15 cellular contexts compared by ENCODE assay signal in the genomic region with DNA sequence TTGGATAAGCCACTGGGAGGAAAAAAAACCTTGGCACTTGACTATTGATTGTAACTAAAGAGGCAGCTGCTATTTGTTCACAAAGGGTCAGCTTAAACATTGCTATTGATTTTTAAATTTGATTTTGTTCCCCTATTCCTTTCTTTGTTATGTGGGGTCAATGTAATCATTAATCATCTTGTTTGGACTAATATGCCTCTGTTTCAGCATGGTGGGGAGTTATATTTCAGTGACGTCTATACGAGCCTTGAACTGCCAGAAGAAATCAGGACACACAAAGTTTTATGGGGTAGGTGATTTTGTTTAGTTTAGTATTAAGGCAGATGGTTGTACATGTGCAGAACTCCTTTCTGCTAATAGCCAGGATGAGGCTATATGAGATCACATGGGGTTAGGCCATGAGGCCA. TPM values are rescaled to one million over a fixed set of nuclear protein-coding genes. Genes with fewer than 3 reads are reported as not detected.
A peak's percentile ranks its signal among the peaks of the same experiment; 100 is the strongest.
DNase-seq lines count a peak whose midpoint lies in the region; ATAC-seq, FAIRE-seq and TF ChIP-seq lines count a peak whose summit lies in the region.
"Had no signal": no experiment of that assay in that cellular context is flagged by ENCODE, and none has a peak within 500 bp of the region (broad histone marks: within the 10 kb centered on the region; RNA-seq: fewer than 3 reads in every experiment).

No MANE protein-coding gene starts in this region.

- H3K36me3 Mint-ChIP-seq in glutamatergic neuron (ENCODE audit: unreplicated experiment): no peaks in the 10 kb centered on the region

- H3K27me3 Mint-ChIP-seq in glutamatergic neuron (ENCODE audit: unreplicated experiment): no peaks in the 10 kb centered on the region

- ATAC-seq in GM18520 (IDR thresholded peaks at IDR 0.05; ENCODE audit: unreplicated experiment): no peak
- ATAC-seq: A549; CD8-positive, alpha-beta T cell had no signal

- H3K9me3 Mint-ChIP-seq in glutamatergic neuron (ENCODE audit: unreplicated experiment): no peaks in the 10 kb centered on the region
- H3K9me3 Mint-ChIP-seq: CD14-positive monocyte; CD8-positive, alpha-beta T cell had no signal

- no peak overlapping the region for H2AFZ ChIP-seq in osteoblast (ENCODE audit: low read length)

- H4K20me1 ChIP-seq in osteoblast (ENCODE audit: insufficient read depth, low read length): no peaks in the 10 kb centered on the region

- no peak overlapping the region for H3K4me2 ChIP-seq in osteoblast (ENCODE audit: insufficient read depth, low read length)
- H3K4me2 ChIP-seq: A549 had no signal

- no peaks in the 10 kb centered on the region for H3K9me3 ChIP-seq in osteoblast (ENCODE audit: low read depth, low read length)
- H3K9me3 ChIP-seq: A549 had no signal

- H3K36me3 ChIP-seq in osteoblast (ENCODE audit: insufficient read depth, low read length) (no peaks in the 10 kb centered on the region), H7 (replicated peaks; ENCODE audit: control insufficient read depth, insufficient read depth, low read length) (no peaks in the 10 kb centered on the region; the same call in 1 of the 2 replicates)

- CTCF ChIA-PET in RWPE1 (lab: Yijun Ruan, JAX): interaction anchor here (0.9 to 1.4 kb wide), 3 partner anchors 21 to 42 kb away, joined by 3 to 4 read pairs (median 3); no protein-coding TSS in a partner anchor

- H3K4me1 ChIP-seq in osteoblast (ENCODE audit: insufficient read depth, low read length): no peaks in the 10 kb centered on the region
- H3K4me1 ChIP-seq: A549 had no signal

- H3K27ac ChIP-seq in osteoblast (ENCODE audit: low read depth, low read length) (no peak overlapping the region), RWPE1 (no peak overlapping the region)
- H3K27ac ChIP-seq: A549 had no signal

- H3K4me3 ChIP-seq in osteoblast (ENCODE audit: insufficient read depth, low read length) (no peak overlapping the region), H7 (ENCODE audit: insufficient read depth, low read depth, low read length) (no peak overlapping the region)
- H3K4me3 ChIP-seq: A549 had no signal

- no peak for TF ChIP-seq CTCF in glutamatergic neuron (IDR thresholded peaks at IDR 0.05; ENCODE audit: partially characterized antibody, unreplicated experiment)
- TF ChIP-seq CTCF in osteoblast (IDR thresholded peaks at IDR 0.05; ENCODE audit: extremely low read depth, low read depth, low read length): no peak
- TF ChIP-seq CTCF in RWPE1 (conservative IDR thresholded peaks at IDR 0.05; ENCODE audit: low read depth): no peak

- H3K27ac Mint-ChIP-seq in glutamatergic neuron (ENCODE audit: unreplicated experiment): peak overlapping the region; percentile 49
- H3K27ac Mint-ChIP-seq: CD14-positive monocyte; CD8-positive, alpha-beta T cell had no signal

- DNase-seq in NCI-H146 treated with DMSO at 0.1 percent for 48 hours (lab: John Stamatoyannopoulos, UW; ENCODE audit: unreplicated experiment): peak; percentile 89
- DNase-seq in glutamatergic neuron: no peak
- peak; percentile 2 for DNase-seq in osteoblast (ENCODE audit: insufficient read length, low spot score, missing footprints)
- DNase-seq in urothelium cell line (ENCODE audit: low spot score): no peak
- DNase-seq in H7: no peak
- DNase-seq in RWPE1 (ENCODE audit: low spot score): no peak
- no peak for DNase-seq in COLO829 (ENCODE audit: low spot score)
- DNase-seq: CD8-positive, alpha-beta T cell; HCEC 1CT had no signal

- peak; percentile 35 for FAIRE-seq in urothelium cell line (lab: Jason Lieb, UNC)
- FAIRE-seq: A549, H1 had no signal

- no peaks in the 10 kb centered on the region for H3K4me1 Mint-ChIP-seq in glutamatergic neuron (ENCODE audit: low read depth, unreplicated experiment)

- POLR2A ChIA-PET in RWPE1 (lab: Yijun Ruan, JAX; ENCODE audit: low non-redundant PET): no interaction called here

- no peak overlapping the region for H3K4me3 Mint-ChIP-seq in glutamatergic neuron (ENCODE audit: unreplicated experiment)
- H3K4me3 Mint-ChIP-seq: CD14-positive monocyte; CD8-positive, alpha-beta T cell had no signal

- H3K27me3 ChIP-seq in osteoblast (ENCODE audit: insufficient read depth, low read length): no peaks in the 10 kb centered on the region
- no peaks in the 10 kb centered on the region for H3K27me3 ChIP-seq in H7 (ENCODE audit: control insufficient read depth, insufficient read depth, low read length)

- H3K79me2 ChIP-seq in osteoblast (ENCODE audit: insufficient read depth, low read length): no peaks in the 10 kb centered on the region

RNA-seq across cellular contexts. Expression of a gene that starts 7.5 kb away (rescaled TPM):
- 8.3 TPM for total RNA-seq in glutamatergic neuron (ENCODE audit: unreplicated experiment)
- total RNA-seq in osteoblast: 6.2 and 8.0 TPM in 2 replicates
- 10.7 and 14.5 TPM in 2 replicates for total RNA-seq in H7 (2014; rRNA removed; shearing (Covaris generic))
- total RNA-seq: HT-29 had no signal

RNA-seq across cellular contexts. Expression of a gene that starts 22.7 kb away (rescaled TPM):
- total RNA-seq in glutamatergic neuron (ENCODE audit: unreplicated experiment): 9.2 TPM
- 29.3 and 34.5 TPM in 2 replicates for total RNA-seq in osteoblast
- total RNA-seq in H7 (2014; rRNA removed; shearing (Covaris generic)): 3.0 and 3.3 TPM in 2 replicates

RNA-seq across cellular contexts. Expression of a gene that starts 39.5 kb away (rescaled TPM):
- total RNA-seq in glutamatergic neuron (ENCODE audit: unreplicated experiment) (not detected), osteoblast (under 0.01 TPM in 1 of 2 replicates, not detected in the other)
- not detected in 2 replicates for total RNA-seq in H7 (2014; rRNA removed; shearing (Covaris generic))
- total RNA-seq: CD8-positive, alpha-beta T cell; Daoy; H1; HT-29 had no signal

RNA-seq across cellular contexts. Expression of a gene that starts 41.3 kb away (rescaled TPM):
- total RNA-seq in glutamatergic neuron (ENCODE audit: unreplicated experiment) (14.3 TPM), osteoblast (9.4 TPM in 2 replicates)
- total RNA-seq in H7 (2014; rRNA removed; shearing (Covaris generic)): 4.5 and 8.4 TPM in 2 replicates

Comparison
In these comparisons a context has a peak if more than half of its experiments do, and no peak if none do; other contexts are left out.
1. DNase-seq: peak in NCI-H146 treated with DMSO at 0.1 percent for 48 hours (single experiment) and osteoblast (single experiment); none in glutamatergic neuron (single experiment), urothelium cell line (single experiment), H7 (single experiment), RWPE1 (single experiment) and COLO829 (single experiment).